ENCODE assay signal across 8 cellular contexts in genomic region chr19:4059931-4060620, GRCh38. TPM values are rescaled to one million over a fixed set of nuclear protein-coding genes. Genes with fewer than 3 reads are reported as not detected.
DNase-seq lines count a peak whose midpoint lies in the region; ATAC-seq, FAIRE-seq and TF ChIP-seq lines count a peak whose summit lies in the region.

No MANE protein-coding gene starts in this region.

- peaks cover 29 to 41% of the 10 kb centered on the region in 2 donors for H3K36me3 Mint-ChIP-seq in CD14-positive monocyte

- peaks cover 45% of the 10 kb centered on the region; the same call in 1 of the 2 replicates for H3F3A ChIP-seq in PC-9 (ENCODE audit: insufficient read depth, low read depth)

- peak overlapping the region; percentile 53 to 67 for H3K4me3 Mint-ChIP-seq in CD14-positive monocyte

- no TSS peak for BruUV-seq in PC-9 (replicated peaks; lab: Mats Ljungman, UMichigan)

- TF ChIP-seq POLR2A in vagina (IDR thresholded peaks at IDR 0.05) = no peak

- peak overlapping the region; percentile 91; the same call in 1 of the 2 replicates for H3K4me2 ChIP-seq in PC-9

- POLR2A ChIA-PET in PC-9 (lab: Charles Lee; ENCODE audit: unreplicated experiment) = interaction anchor here (0.7 kb wide), 1 partner anchor 18 kb away, joined by 3 read pairs; no protein-coding TSS in a partner anchor

- peaks cover 54% of the 10 kb centered on the region for H4K20me1 ChIP-seq in PC-9 (ENCODE audit: insufficient read depth)

- H3K27ac ChIP-seq in PC-9 (peak overlapping the region; percentile 96), muscle layer of duodenum (ENCODE audit: low read length) (peak overlapping the region; percentile 96), vagina (peak overlapping the region; percentile 100)

- H3K36me3 ChIP-seq in PC-9 (ENCODE audit: low read depth) (no peaks in the 10 kb centered on the region), bronchial epithelial cell (ENCODE audit: control insufficient read depth, insufficient read depth, low read length) (peaks cover 20% of the 10 kb centered on the region), muscle layer of duodenum (ENCODE audit: control insufficient read depth in 1 of 2, insufficient read depth in 2 of 2, low read length in 2 of 2) (peaks cover 0 to 15% of the 10 kb centered on the region in 2 donors), vagina (peaks cover 0 to 1% of the 10 kb centered on the region in 2 donors)

- no peak for FAIRE-seq in bronchial epithelial cell (lab: Jason Lieb, UNC)

- CTCF ChIA-PET in PC-9 (lab: Charles Lee) = no interaction called here

- H3K9me3 ChIP-seq in PC-9 (ENCODE audit: insufficient read depth, low read depth) (no peaks in the 10 kb centered on the region), muscle layer of duodenum (ENCODE audit: control insufficient read depth in 1 of 2, low read length in 2 of 2) (no peaks in the 10 kb centered on the region), vagina (no peaks in the 10 kb centered on the region)

- DNase-seq in CD14-positive monocyte (ENCODE audit: low spot score) (peak; percentile 69), PC-9 (peak in 1 of 2 experiments; percentile 68), bronchial epithelial cell (ENCODE audit: low read depth) (peak; percentile 62), vagina (ENCODE audit: extremely low spot score in 2 of 2) (peak in 1 of 2 donors; percentile 87), NCI-H510A (lab: John Stamatoyannopoulos, UW) (no peak), UCSD-AML1 (lab: John Stamatoyannopoulos, UW; ENCODE audit: unreplicated experiment) (no peak)

- peak overlapping the region; percentile 47; the same call in 1 of the 2 replicates for H3K4me3 ChIP-seq in PC-9
- peak overlapping the region; percentile 37 for H3K4me3 ChIP-seq in bronchial epithelial cell (ENCODE audit: low read depth, low read length)
- H3K4me3 ChIP-seq in muscle layer of duodenum (ENCODE audit: low read depth in 1 of 2, low read length in 2 of 2) = peak overlapping the region; percentile 46 to 58
- peak overlapping the region; percentile 44 to 70 for H3K4me3 ChIP-seq in vagina

- intact Hi-C loops in CD14-positive monocyte (cut with micrococcal nuclease) (loop anchor here (2.0 to 5.0 kb wide), 2 partner anchors 53 kb away; partner anchors contain the start of gene PIAS4 (in 2 of the 2)), PC-9 (cut with micrococcal nuclease; ENCODE audit: unreplicated experiment) (loop anchor here (5.0 to 10.0 kb wide), 2 partner anchors 73 to 85 kb away; partner anchors contain the start of gene EEF2), vagina (cut with DNase I) (loop anchor here (5.0 kb wide), 1 partner anchor 53 kb away; the partner anchor contains the start of gene PIAS4)

- H3K27ac Mint-ChIP-seq in CD14-positive monocyte = peak overlapping the region; percentile 93 to 100 (median 99)

- peaks cover 0 to 2% (median 0%) of the 10 kb centered on the region in 7 donors for H3K9me3 Mint-ChIP-seq in CD14-positive monocyte

- H3K27me3 Mint-ChIP-seq in CD14-positive monocyte (ENCODE audit: low read depth in 3 of 3) = peaks cover 0 to 2% (median 1%) of the 10 kb centered on the region in 3 donors

- no peak for TF ChIP-seq CTCF in CD14-positive monocyte (IDR thresholded peaks at IDR 0.05)
- TF ChIP-seq CTCF in PC-9 (conservative IDR thresholded peaks at IDR 0.05) = no peak
- TF ChIP-seq CTCF in bronchial epithelial cell (IDR thresholded peaks at IDR 0.05; ENCODE audit: insufficient read depth, low read length, severe bottlenecking) = no peak
- no peak for TF ChIP-seq CTCF in vagina (IDR thresholded peaks at IDR 0.05)

- peaks cover 65% of the 10 kb centered on the region for H3K4me1 Mint-ChIP-seq in CD14-positive monocyte

- H3K27me3 ChIP-seq in PC-9 (ENCODE audit: insufficient read depth, low read depth) = no peaks in the 10 kb centered on the region
- H3K27me3 ChIP-seq in bronchial epithelial cell (ENCODE audit: control insufficient read depth, insufficient read depth, low read length) = no peaks in the 10 kb centered on the region
- no peaks in the 10 kb centered on the region for H3K27me3 ChIP-seq in muscle layer of duodenum (ENCODE audit: low read depth, low read length)
- H3K27me3 ChIP-seq in vagina = no peaks in the 10 kb centered on the region

- H2AFZ ChIP-seq in PC-9 = no peak overlapping the region

- no peaks in the 10 kb centered on the region for H3K9me2 ChIP-seq in PC-9 (ENCODE audit: insufficient read depth)

- peaks cover 99% of the 10 kb centered on the region for H3K79me2 ChIP-seq in PC-9 (ENCODE audit: low read depth)

- no peak for ATAC-seq in HG03442 (IDR thresholded peaks at IDR 0.05; ENCODE audit: unreplicated experiment)

- peaks cover 63% of the 10 kb centered on the region for H3K4me1 ChIP-seq in PC-9 (replicated peaks; ENCODE audit: insufficient read depth)
- peaks cover 20 to 65% of the 10 kb centered on the region in 2 donors for H3K4me1 ChIP-seq in muscle layer of duodenum (ENCODE audit: control insufficient read depth in 1 of 2, insufficient read depth in 2 of 2, low read length in 2 of 2)
- peaks cover 69% of the 10 kb centered on the region for H3K4me1 ChIP-seq in vagina

RNA-seq across cellular contexts. Expression of gene ZBTB7A, which starts 6.6 kb away (rescaled TPM):
- polyA plus RNA-seq in CD14-positive monocyte = 10 to 100 TPM; 18.0 to 20.2 TPM
- 41.2 and 48.2 TPM in 2 replicates for total RNA-seq in PC-9 (2021)
- 15.3 and 29.2 TPM in 2 replicates for total RNA-seq in bronchial epithelial cell
- 60.6 TPM for total RNA-seq in vagina

RNA-seq across cellular contexts. Expression of gene PIAS4, which starts 52.5 kb away (rescaled TPM):
- polyA plus RNA-seq in CD14-positive monocyte = 1 to 10 TPM; 2.3 to 5.9 TPM
- total RNA-seq in PC-9 (2021) = 25.5 and 26.5 TPM in 2 replicates
- 10.0 and 24.2 TPM in 2 replicates for total RNA-seq in bronchial epithelial cell
- 14.0 TPM for total RNA-seq in vagina

Comparison
In these comparisons a context has a peak if more than half of its experiments do, and no peak if none do; other contexts are left out.
1. DNase-seq: peak in CD14-positive monocyte (single experiment) and bronchial epithelial cell (single experiment); none in NCI-H510A (single experiment) and UCSD-AML1 (single experiment).
2. Peak in every context shown above with its lines, with median percentiles within 50 percentile points of each other: H3K27ac ChIP-seq and H3K4me3 ChIP-seq.